In genomic region chr6:11243861-11244260, GRCh38 we compare ENCODE assay signal across 18 cellular contexts.
"Had no signal": no experiment of that assay in that cellular context is flagged by ENCODE, and none has a peak within 500 bp of the region (broad histone marks: within the 10 kb centered on the region; RNA-seq: fewer than 3 reads in every experiment).

No MANE protein-coding gene starts in this region.

- H3K4me3 ChIP-seq: left ventricle myocardium inferior, lower lobe of right lung, right atrium auricular region, sigmoid colon, skin epidermis, tibial nerve, upper lobe of right lung, vagina had no signal

- H3K27me3 Mint-ChIP-seq: naive thymus-derived CD4-positive, alpha-beta T cell had no signal

- H3K9me3 ChIP-seq: left ventricle myocardium inferior, lower lobe of right lung, right atrium auricular region, sigmoid colon, tibial nerve, upper lobe of right lung, vagina had no signal

- H3K27ac ChIP-seq: foreskin keratinocyte, left ventricle myocardium inferior, lower lobe of right lung, right atrium auricular region, sigmoid colon, skin epidermis, upper lobe of right lung, vagina had no signal

- H3K36me3 ChIP-seq: left ventricle myocardium inferior, lower lobe of right lung, right atrium auricular region, sigmoid colon, tibial nerve, upper lobe of right lung, vagina had no signal

- DNase-seq: effector memory CD4-positive, alpha-beta T cell; foreskin keratinocyte; kidney; left cardiac atrium; left ventricle myocardium inferior; lower lobe of right lung; mesendoderm; naive thymus-derived CD4-positive, alpha-beta T cell; nephron progenitor cell; sigmoid colon; stimulated activated CD4-positive, alpha-beta T cell treated with anti-CD3 and anti-CD28 coated beads, Interleukin-2, amount 100 ng/mL, for 24 hours; stimulated activated CD4-positive, alpha-beta T cell treated with anti-CD3 and anti-CD28 coated beads, Interleukin-4, amount 100 ng/mL, for 4 hours; stimulated activated naive CD4-positive, alpha-beta T cell; upper lobe of right lung had no signal

- H3K4me1 ChIP-seq: foreskin keratinocyte, left ventricle myocardium inferior had no signal

- H3K4me3 Mint-ChIP-seq: naive thymus-derived CD4-positive, alpha-beta T cell; nephron progenitor cell had no signal

- H3K27ac Mint-ChIP-seq: nephron progenitor cell had no signal

- ATAC-seq: foreskin keratinocyte; left cardiac atrium; lower lobe of right lung; naive thymus-derived CD4-positive, alpha-beta T cell; upper lobe of right lung had no signal

- H3K27me3 ChIP-seq: foreskin keratinocyte, right atrium auricular region, sigmoid colon, tibial nerve, upper lobe of right lung, vagina had no signal
